In genomic region chr5:42612997-42613396, GRCh38 we compare ENCODE assay signal across 23 cellular contexts.
DNase-seq lines count a peak whose midpoint lies in the region; ATAC-seq, FAIRE-seq and TF ChIP-seq lines count a peak whose summit lies in the region.
"Had no signal": no experiment of that assay in that cellular context is flagged by ENCODE, and none has a peak within 500 bp of the region (broad histone marks: within the 10 kb centered on the region; RNA-seq: fewer than 3 reads in every experiment).

No MANE protein-coding gene starts in this region.

- H3K9me3 ChIP-seq in smooth muscle cell (replicated peaks; ENCODE audit: low read depth) (no peaks in the 10 kb centered on the region), trophoblast cell (ENCODE audit: insufficient read depth, low read depth, low read length) (no peaks in the 10 kb centered on the region)
- H3K9me3 ChIP-seq: BLaER1, suprapubic skin had no signal

- no peak overlapping the region for H3K4ac ChIP-seq in trophoblast cell (ENCODE audit: low read depth, low read length)

- no peak overlapping the region for H2BK12ac ChIP-seq in trophoblast cell (ENCODE audit: low read length)

- H3K9ac ChIP-seq in smooth muscle cell (ENCODE audit: low read depth) (no peak overlapping the region), trophoblast cell (ENCODE audit: low read length) (no peak overlapping the region)
- H3K9ac ChIP-seq: BLaER1 had no signal

- H3K14ac ChIP-seq in trophoblast cell (ENCODE audit: low read length): no peak overlapping the region

- H4K12ac ChIP-seq in trophoblast cell (ENCODE audit: low read depth, low read length): no peak overlapping the region

- no peak overlapping the region for H3K18ac ChIP-seq in trophoblast cell (ENCODE audit: low read length)

- H3K79me2 ChIP-seq in smooth muscle cell (ENCODE audit: low read depth) (no peaks in the 10 kb centered on the region), trophoblast cell (ENCODE audit: control insufficient read depth, insufficient read depth, low read length, poor library complexity) (no peaks in the 10 kb centered on the region)

- H4K8ac ChIP-seq in trophoblast cell (ENCODE audit: low read depth, low read length): no peak overlapping the region

- H3K4me3 ChIP-seq in smooth muscle cell (no peak overlapping the region), trophoblast cell (ENCODE audit: low read depth, low read length) (no peak overlapping the region)
- H3K4me3 ChIP-seq: BLaER1, coronary artery, skin epidermis, suprapubic skin had no signal

- no peak overlapping the region for H3K23ac ChIP-seq in trophoblast cell (ENCODE audit: low read length)

- TF ChIP-seq CTCF in foreskin keratinocyte (conservative IDR thresholded peaks at IDR 0.05) (no peak), smooth muscle cell (IDR thresholded peaks at IDR 0.05; ENCODE audit: borderline replicate concordance, insufficient read depth, poor library complexity, severe bottlenecking) (no peak)

- 18% methylated on average over 3 of the region's 3 CpGs for WGBS in smooth muscle cell (ENCODE audit: low lambda C conversion rate)
- no CpG with 5 or more reads among the region's 3 CpGs for WGBS in trophoblast cell (ENCODE audit: extremely low coverage, insufficient coverage, insufficient read length)

- peaks cover 3% of the 10 kb centered on the region for H3F3A ChIP-seq in smooth muscle cell (ENCODE audit: low read depth)

- FAIRE-seq in H54 (lab: Jason Lieb, UNC): no peak
- FAIRE-seq: GM12892 had no signal

- H3K79me1 ChIP-seq in trophoblast cell (ENCODE audit: low read length): no peaks in the 10 kb centered on the region

- no peak overlapping the region for H3K27ac ChIP-seq in foreskin keratinocyte
- no peak overlapping the region for H3K27ac ChIP-seq in smooth muscle cell (ENCODE audit: low read depth)
- H3K27ac ChIP-seq in trophoblast cell (ENCODE audit: low read depth, low read length): no peak overlapping the region
- H3K27ac ChIP-seq: BLaER1, coronary artery, skin epidermis, suprapubic skin had no signal

- H4K91ac ChIP-seq in trophoblast cell (ENCODE audit: low read depth, low read length): no peak overlapping the region

- DNase-seq in HS-5 (ENCODE audit: low read depth): peak; percentile 63
- peak; percentile 68 for DNase-seq in astrocyte of the hippocampus (ENCODE audit: low read depth, low spot score)
- no peak for DNase-seq in foreskin keratinocyte
- no peak for DNase-seq in smooth muscle cell (lab: John Stamatoyannopoulos, UW; ENCODE audit: unreplicated experiment)
- DNase-seq in H54 (ENCODE audit: insufficient read length, low spot score): no peak
- no peak for DNase-seq in NCI-H1694 treated with DMSO at 0.1 percent for 48 hours (lab: John Stamatoyannopoulos, UW)
- DNase-seq in trophoblast cell: no peak
- DNase-seq: activated CD4-positive, alpha-beta T cell treated with anti-CD3 and anti-CD28 coated beads for 4 hours; activated CD8-positive, alpha-beta memory T cell treated with anti-CD3 and anti-CD28 coated beads, Interleukin-2, amount 50 U/mL, for 48 hours; activated gamma-delta T cell; aorta; GDM1; MV-4-11; naive thymus-derived CD8-positive, alpha-beta T cell; NCI-H187 treated with DMSO at 0.1 percent for 48 hours; posterior cingulate gyrus; RPMI8226; stimulated activated CD4-positive, alpha-beta T cell treated with anti-CD3 and anti-CD28 coated beads, Interleukin-4, amount 100 ng/mL, for 4 hours had no signal

- H2AK5ac ChIP-seq in trophoblast cell (ENCODE audit: low read length): no peak overlapping the region

- H3K27me3 ChIP-seq in foreskin keratinocyte: no peaks in the 10 kb centered on the region
- H3K27me3 ChIP-seq in smooth muscle cell (ENCODE audit: low read depth): peaks cover 20% of the 10 kb centered on the region
- no peaks in the 10 kb centered on the region for H3K27me3 ChIP-seq in trophoblast cell (ENCODE audit: insufficient read depth, low read length)
- H3K27me3 ChIP-seq: BLaER1, suprapubic skin had no signal

- H2BK120ac ChIP-seq in trophoblast cell (ENCODE audit: insufficient read depth, low read length, poor library complexity): no peak overlapping the region

- H3K36me3 ChIP-seq in smooth muscle cell (ENCODE audit: low read depth) (no peaks in the 10 kb centered on the region), trophoblast cell (ENCODE audit: control insufficient read depth in 1 of 2, insufficient read depth in 2 of 2, low read length in 2 of 2) (no peaks in the 10 kb centered on the region)
- H3K36me3 ChIP-seq: BLaER1, suprapubic skin had no signal

- peak; percentile 57 for ATAC-seq in foreskin keratinocyte
- ATAC-seq: naive thymus-derived CD8-positive, alpha-beta T cell had no signal

- H3K4me2 ChIP-seq in smooth muscle cell (peak overlapping the region; percentile 13), trophoblast cell (ENCODE audit: low read length) (no peak overlapping the region)
- H3K4me2 ChIP-seq: BLaER1 had no signal

- H2AFZ ChIP-seq in smooth muscle cell (ENCODE audit: low read depth): no peak overlapping the region
- no peak overlapping the region for H2AFZ ChIP-seq in trophoblast cell (ENCODE audit: insufficient read depth, low read length, poor library complexity)

- H3K4me1 ChIP-seq in foreskin keratinocyte: no peaks in the 10 kb centered on the region
- H3K4me1 ChIP-seq in smooth muscle cell (ENCODE audit: low read depth): no peaks in the 10 kb centered on the region
- no peaks in the 10 kb centered on the region for H3K4me1 ChIP-seq in trophoblast cell (ENCODE audit: control insufficient read depth in 1 of 2, insufficient read depth in 2 of 2, low read length in 2 of 2)
- H3K4me1 ChIP-seq: BLaER1, suprapubic skin had no signal

- no peaks in the 10 kb centered on the region for H4K20me1 ChIP-seq in smooth muscle cell (ENCODE audit: low read depth)
- H4K20me1 ChIP-seq: BLaER1 had no signal

- TF ChIP-seq POLR2A in H54 (IDR thresholded peaks at IDR 0.05; ENCODE audit: low read depth, low read length): no peak

- H2BK5ac ChIP-seq in trophoblast cell (ENCODE audit: low read depth, low read length, poor library complexity): no peak overlapping the region

Comparison
In these comparisons a context has a peak if more than half of its experiments do, and no peak if none do; other contexts are left out.
1. DNase-seq: peak in HS-5 (single experiment) and astrocyte of the hippocampus (single experiment); none in foreskin keratinocyte (0 of 2), smooth muscle cell (single experiment), H54 (single experiment), NCI-H1694 treated with DMSO at 0.1 percent for 48 hours (single experiment) and trophoblast cell (0 of 2).